16 cellular contexts compared by ENCODE assay signal in the genomic region with DNA sequence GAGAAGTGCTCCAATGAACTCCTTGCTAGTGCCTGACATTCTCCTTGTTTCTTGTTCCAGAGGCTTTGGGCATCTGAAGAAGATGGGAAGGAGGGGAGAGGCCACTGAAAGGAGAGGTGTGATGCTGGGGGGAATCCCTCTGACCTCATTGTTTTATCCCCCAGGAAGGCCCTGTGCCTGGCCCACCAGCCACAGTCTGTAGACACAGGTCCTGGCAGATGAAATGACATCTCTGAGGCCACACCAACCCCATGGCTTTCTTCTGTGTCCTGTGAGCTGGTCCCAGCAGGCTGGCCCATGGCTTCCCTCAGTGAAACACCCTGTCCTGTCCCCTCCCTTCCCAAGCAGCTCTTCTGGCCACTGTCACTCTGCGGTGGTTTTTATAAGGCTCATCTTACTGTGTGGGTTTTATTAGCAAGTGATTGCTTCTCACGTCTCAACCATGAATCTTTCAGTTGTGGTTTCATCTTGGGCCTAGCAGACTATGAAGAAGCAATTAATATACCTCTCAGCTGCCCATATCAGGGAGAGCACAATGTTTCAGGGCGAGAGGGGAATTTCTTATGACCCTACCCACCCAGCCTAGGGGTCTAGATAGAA.
DNase-seq lines count a peak whose midpoint lies in the region; ATAC-seq and TF ChIP-seq lines count a peak whose summit lies in the region.
"Had no signal": no experiment of that assay in that cellular context is flagged by ENCODE, and none has a peak within 500 bp of the region (broad histone marks: within the 10 kb centered on the region; RNA-seq: fewer than 3 reads in every experiment).

No MANE protein-coding gene starts in this region.

- no peaks in the 10 kb centered on the region for H3K36me3 Mint-ChIP-seq in nephron progenitor cell (ENCODE audit: low read depth)
- H3K36me3 Mint-ChIP-seq in activated naive CD4-positive, alpha-beta T cell treated with anti-CD3 and anti-CD28 coated beads, Interleukin-2, amount 10 ng/mL, durations not matched to agents 7 days and 5 days = no peaks in the 10 kb centered on the region
- H3K36me3 Mint-ChIP-seq in T-helper 17 cell (ENCODE audit: low read depth) = peaks cover 4% of the 10 kb centered on the region
- H3K36me3 Mint-ChIP-seq: CD8-positive, alpha-beta T cell had no signal

- H3K27ac Mint-ChIP-seq in nephron progenitor cell (peak overlapping the region; percentile 36), T-helper 17 cell (no peak overlapping the region)
- peak overlapping the region; percentile 27 for H3K27ac Mint-ChIP-seq in stimulated activated naive CD8-positive, alpha-beta T cell treated with anti-CD3 and anti-CD28 coated beads, Interleukin-15, amount 100 ng/mL, for 72 hours
- H3K27ac Mint-ChIP-seq in activated naive CD4-positive, alpha-beta T cell treated with anti-CD3 and anti-CD28 coated beads, Interleukin-2, amount 10 ng/mL, durations not matched to agents 7 days and 5 days = no peak overlapping the region
- H3K27ac Mint-ChIP-seq: CD8-positive, alpha-beta T cell had no signal

- H3K4me3 Mint-ChIP-seq in nephron progenitor cell (no peak overlapping the region), T-helper 17 cell (no peak overlapping the region)
- H3K4me3 Mint-ChIP-seq in stimulated activated naive CD8-positive, alpha-beta T cell treated with anti-CD3 and anti-CD28 coated beads, Interleukin-15, amount 100 ng/mL, for 72 hours = no peak overlapping the region
- no peak overlapping the region for H3K4me3 Mint-ChIP-seq in activated naive CD4-positive, alpha-beta T cell treated with anti-CD3 and anti-CD28 coated beads, Interleukin-2, amount 10 ng/mL, durations not matched to agents 7 days and 5 days
- H3K4me3 Mint-ChIP-seq: CD8-positive, alpha-beta T cell had no signal

- H3K9me3 Mint-ChIP-seq in nephron progenitor cell = no peaks in the 10 kb centered on the region
- H3K9me3 Mint-ChIP-seq in stimulated activated naive CD8-positive, alpha-beta T cell treated with anti-CD3 and anti-CD28 coated beads, Interleukin-15, amount 100 ng/mL, for 72 hours = no peaks in the 10 kb centered on the region
- H3K9me3 Mint-ChIP-seq in activated naive CD4-positive, alpha-beta T cell treated with anti-CD3 and anti-CD28 coated beads, Interleukin-2, amount 10 ng/mL, durations not matched to agents 7 days and 5 days = no peaks in the 10 kb centered on the region
- H3K9me3 Mint-ChIP-seq: CD8-positive, alpha-beta T cell had no signal

- DNase-seq in OCI-M1 (lab: John Stamatoyannopoulos, UW) (peak; percentile 17), nephron progenitor cell (no peak), T-helper 17 cell (no peak)
- no peak for DNase-seq in stimulated activated naive CD8-positive, alpha-beta T cell treated with anti-CD3 and anti-CD28 coated beads, Interleukin-15, amount 100 ng/mL, for 72 hours
- DNase-seq in activated naive CD4-positive, alpha-beta T cell treated with anti-CD3 and anti-CD28 coated beads, Interleukin-2, amount 10 ng/mL, durations not matched to agents 7 days and 5 days = no peak
- DNase-seq: BE2C; CD8-positive, alpha-beta T cell; NCI-H1105 treated with DMSO at 0.1 percent for 48 hours; NCI-H187; NCI-H526 treated with DMSO at 0.1 percent for 48 hours; NK-92 treated with Interleukin-12 subunit alpha and Interleukin-12 subunit beta, amount 100 ng/mL, for 24 hours; RPMI8226 had no signal

- peaks cover 18% of the 10 kb centered on the region for H3K27me3 Mint-ChIP-seq in nephron progenitor cell (ENCODE audit: low read depth, poor library complexity)
- peaks cover 7% of the 10 kb centered on the region for H3K27me3 Mint-ChIP-seq in stimulated activated naive CD8-positive, alpha-beta T cell treated with anti-CD3 and anti-CD28 coated beads, Interleukin-15, amount 100 ng/mL, for 72 hours
- peaks cover 17% of the 10 kb centered on the region for H3K27me3 Mint-ChIP-seq in activated naive CD4-positive, alpha-beta T cell treated with anti-CD3 and anti-CD28 coated beads, Interleukin-2, amount 10 ng/mL, durations not matched to agents 7 days and 5 days
- no peaks in the 10 kb centered on the region for H3K27me3 Mint-ChIP-seq in T-helper 17 cell

- H3K4me1 Mint-ChIP-seq in nephron progenitor cell (peaks cover 23% of the 10 kb centered on the region), T-helper 17 cell (no peaks in the 10 kb centered on the region)
- H3K4me1 Mint-ChIP-seq in stimulated activated naive CD8-positive, alpha-beta T cell treated with anti-CD3 and anti-CD28 coated beads, Interleukin-15, amount 100 ng/mL, for 72 hours = peaks cover 8% of the 10 kb centered on the region
- H3K4me1 Mint-ChIP-seq in activated naive CD4-positive, alpha-beta T cell treated with anti-CD3 and anti-CD28 coated beads, Interleukin-2, amount 10 ng/mL, durations not matched to agents 7 days and 5 days = no peaks in the 10 kb centered on the region

- TF ChIP-seq CTCF in nephron progenitor cell (IDR thresholded peaks at IDR 0.05) = no peak

- CTCF ChIA-PET in activated naive CD4-positive, alpha-beta T cell treated with anti-CD3 and anti-CD28 coated beads, Interleukin-2, amount 10 ng/mL, durations not matched to agents 7 days and 5 days (lab: Charles Lee) = no interaction called here

- H3K9me3 ChIP-seq in T-helper 17 cell (ENCODE audit: control insufficient read depth, low read length, poor library complexity, severe bottlenecking) = no peaks in the 10 kb centered on the region
- H3K9me3 ChIP-seq: BE2C, HAP-1 had no signal

- ATAC-seq in GM21723 (IDR thresholded peaks at IDR 0.05; ENCODE audit: unreplicated experiment) = peak; percentile 65
- ATAC-seq in stimulated activated naive CD8-positive, alpha-beta T cell treated with anti-CD3 and anti-CD28 coated beads, Interleukin-15, amount 100 ng/mL, for 72 hours = peak; percentile 85
- ATAC-seq in HG03175 (IDR thresholded peaks at IDR 0.05; ENCODE audit: unreplicated experiment) = no peak
- ATAC-seq in GM18519 (IDR thresholded peaks at IDR 0.05; ENCODE audit: low FRiP score, unreplicated experiment) = no peak
- ATAC-seq in T-helper 17 cell = no peak
- ATAC-seq: CD8-positive, alpha-beta T cell had no signal

Comparison
In these comparisons a context has a peak if more than half of its experiments do, and no peak if none do; other contexts are left out.
1. ATAC-seq: peak in GM21723 (single experiment) and stimulated activated naive CD8-positive, alpha-beta T cell treated with anti-CD3 and anti-CD28 coated beads, Interleukin-15, amount 100 ng/mL, for 72 hours (single experiment); none in HG03175 (single experiment), GM18519 (single experiment) and T-helper 17 cell (single experiment).
2. H3K27ac Mint-ChIP-seq: peak in nephron progenitor cell (single experiment) and stimulated activated naive CD8-positive, alpha-beta T cell treated with anti-CD3 and anti-CD28 coated beads, Interleukin-15, amount 100 ng/mL, for 72 hours (2 of 2); none in activated naive CD4-positive, alpha-beta T cell treated with anti-CD3 and anti-CD28 coated beads, Interleukin-2, amount 10 ng/mL, durations not matched to agents 7 days and 5 days (single experiment) and T-helper 17 cell (single experiment).